ENCODE assay signal across 9 cellular contexts in the genomic region with DNA sequence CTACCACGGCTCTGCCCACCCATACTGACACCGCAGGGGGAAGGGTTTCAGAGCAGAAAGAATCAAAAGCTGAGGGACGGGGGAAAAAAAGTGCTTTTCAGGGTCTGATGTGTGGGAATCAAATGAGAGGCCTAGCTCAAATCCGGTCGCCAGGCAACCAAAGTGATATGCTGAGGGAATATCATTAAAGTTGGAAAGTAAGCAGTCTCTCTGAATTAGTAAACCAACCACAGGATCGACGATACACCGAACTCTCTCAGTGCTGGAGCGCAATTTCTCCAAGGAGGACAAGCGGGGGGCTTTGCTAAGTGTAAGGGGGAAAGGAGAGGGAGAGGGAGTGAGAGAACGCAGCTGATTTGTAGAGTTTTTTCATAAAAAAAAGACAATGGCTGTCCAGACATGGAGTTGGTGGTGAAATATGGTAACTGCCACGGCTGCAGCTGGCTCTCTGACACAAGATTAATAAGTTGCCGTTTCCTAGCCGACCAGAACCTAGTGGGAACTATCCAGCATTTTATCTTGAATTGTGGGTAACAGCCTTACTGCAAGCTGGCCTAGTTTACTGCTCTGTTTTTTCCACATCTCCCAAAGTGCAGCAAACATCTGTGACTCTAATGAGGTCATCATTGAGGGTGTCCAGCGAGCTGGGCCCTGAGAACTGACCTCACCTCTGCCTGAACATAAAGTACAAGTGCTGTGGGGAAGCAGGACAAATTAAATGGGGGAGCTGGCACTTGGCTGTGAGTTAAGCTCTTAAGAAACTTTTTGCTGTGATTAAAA.
DNase-seq lines count a peak whose midpoint lies in the region; TF ChIP-seq lines count a peak whose summit lies in the region.
"Had no signal": no experiment of that assay in that cellular context is flagged by ENCODE, and none has a peak within 500 bp of the region (broad histone marks: within the 10 kb centered on the region; RNA-seq: fewer than 3 reads in every experiment).

No MANE protein-coding gene starts in this region.

- H3K36me3 ChIP-seq in esophagus muscularis mucosa (no peaks in the 10 kb centered on the region), mesenchymal stem cell (ENCODE audit: control insufficient read depth in 1 of 2, insufficient read depth in 2 of 2, low read depth in 1 of 2, low read length in 2 of 2) (no peaks in the 10 kb centered on the region), trophoblast cell (ENCODE audit: control insufficient read depth in 1 of 2, insufficient read depth in 2 of 2, low read length in 2 of 2) (no peaks in the 10 kb centered on the region), H7 (replicated peaks; ENCODE audit: control insufficient read depth, insufficient read depth, low read length) (no peaks in the 10 kb centered on the region)

- H2BK120ac ChIP-seq in mesenchymal stem cell (ENCODE audit: low read depth, low read length) (no peak overlapping the region), trophoblast cell (ENCODE audit: insufficient read depth, low read length, poor library complexity) (no peak overlapping the region)

- H3K9ac ChIP-seq in mesenchymal stem cell (ENCODE audit: low read length), result peak overlapping the region; percentile 52
- no peak overlapping the region for H3K9ac ChIP-seq in trophoblast cell (ENCODE audit: low read length)

- 42% methylated on average over 15 of the region's 15 CpGs for WGBS in esophagus muscularis mucosa
- 78% methylated on average over 15 of the region's 15 CpGs for WGBS in mesenchymal stem cell
- WGBS in trophoblast cell (ENCODE audit: extremely low coverage, insufficient coverage, insufficient read length), result no CpG with 5 or more reads among the region's 15 CpGs

- H3K79me2 ChIP-seq in trophoblast cell (ENCODE audit: control insufficient read depth, insufficient read depth, low read length, poor library complexity), result no peaks in the 10 kb centered on the region

- no peak overlapping the region for H4K91ac ChIP-seq in mesenchymal stem cell (ENCODE audit: low read length)
- no peak overlapping the region for H4K91ac ChIP-seq in trophoblast cell (ENCODE audit: low read depth, low read length)

- H4K8ac ChIP-seq in mesenchymal stem cell (ENCODE audit: low read length) (no peak overlapping the region), trophoblast cell (ENCODE audit: low read depth, low read length) (no peak overlapping the region)

- TF ChIP-seq CTCF in esophagus muscularis mucosa (IDR thresholded peaks at IDR 0.05), result no peak

- H2BK12ac ChIP-seq in mesenchymal stem cell (ENCODE audit: low read length in 2 of 2), result no peak overlapping the region
- no peak overlapping the region for H2BK12ac ChIP-seq in trophoblast cell (ENCODE audit: low read length)

- no peak overlapping the region for H2BK15ac ChIP-seq in mesenchymal stem cell (ENCODE audit: low read depth, poor library complexity, severe bottlenecking)

- H3K4me1 ChIP-seq in esophagus muscularis mucosa (peaks cover 7 to 24% (median 17%) of the 10 kb centered on the region in 4 donors), mesenchymal stem cell (ENCODE audit: control insufficient read depth, insufficient read depth, low read depth, low read length) (peaks cover 3% of the 10 kb centered on the region), trophoblast cell (ENCODE audit: control insufficient read depth in 1 of 2, insufficient read depth in 2 of 2, low read length in 2 of 2) (no peaks in the 10 kb centered on the region)

- DNase-seq in esophagus muscularis mucosa (ENCODE audit: extremely low spot score), result no peak
- peak; percentile 24 for DNase-seq in mesenchymal stem cell
- peak; percentile 14 for DNase-seq in stromal cell of bone marrow (ENCODE audit: low read depth)
- DNase-seq in trophoblast cell, result no peak
- DNase-seq in activated CD4-positive, CD25-positive, alpha-beta regulatory T cell treated with anti-CD3 and anti-CD28 coated beads, Interleukin-2, amount 50 U/mL, for 72 hours, result no peak
- no peak for DNase-seq in NCI-H2029 treated with DMSO at 0.1 percent for 48 hours (lab: John Stamatoyannopoulos, UW)
- no peak for DNase-seq in H7
- DNase-seq: activated CD4-positive, alpha-beta memory T cell treated with anti-CD3 and anti-CD28 coated beads, Interleukin-2, amount 10 ng/mL, durations not matched to agents 7 days and 5 days had no signal

- H3K18ac ChIP-seq in mesenchymal stem cell (ENCODE audit: low read depth in 1 of 2, low read length in 2 of 2) (no peak overlapping the region), trophoblast cell (ENCODE audit: low read length) (no peak overlapping the region)

- H4K12ac ChIP-seq in trophoblast cell (ENCODE audit: low read depth, low read length), result no peak overlapping the region

- no peak overlapping the region for H3K4ac ChIP-seq in mesenchymal stem cell (ENCODE audit: low read depth in 1 of 2, low read length in 2 of 2)
- no peak overlapping the region for H3K4ac ChIP-seq in trophoblast cell (ENCODE audit: low read depth, low read length)

- no peaks in the 10 kb centered on the region for H3K9me3 ChIP-seq in esophagus muscularis mucosa
- H3K9me3 ChIP-seq in mesenchymal stem cell (ENCODE audit: control insufficient read depth, low read length), result no peaks in the 10 kb centered on the region
- no peaks in the 10 kb centered on the region for H3K9me3 ChIP-seq in trophoblast cell (ENCODE audit: insufficient read depth, low read depth, low read length)

- no peak overlapping the region for H2AFZ ChIP-seq in mesenchymal stem cell (ENCODE audit: low read depth, low read length)
- no peak overlapping the region for H2AFZ ChIP-seq in trophoblast cell (ENCODE audit: insufficient read depth, low read length, poor library complexity)

- H2AK5ac ChIP-seq in mesenchymal stem cell (ENCODE audit: low read length, severe bottlenecking) (no peak overlapping the region), trophoblast cell (ENCODE audit: low read length) (no peak overlapping the region)

- no peak for TF ChIP-seq POLR2A in esophagus muscularis mucosa (IDR thresholded peaks at IDR 0.05; ENCODE audit: low read depth)

- H3K23ac ChIP-seq in mesenchymal stem cell (ENCODE audit: low read length in 2 of 2) (no peak overlapping the region), trophoblast cell (ENCODE audit: low read length) (no peak overlapping the region)

- H3K4me3 ChIP-seq in esophagus muscularis mucosa, result no peak overlapping the region
- no peak overlapping the region for H3K4me3 ChIP-seq in mesenchymal stem cell (ENCODE audit: insufficient read depth in 1 of 2, low read depth in 1 of 2, low read length in 2 of 2)
- no peak overlapping the region for H3K4me3 ChIP-seq in trophoblast cell (ENCODE audit: low read depth, low read length)
- H3K4me3 ChIP-seq in H7 (ENCODE audit: insufficient read depth, low read depth, low read length), result no peak overlapping the region

- H3K27me3 ChIP-seq in esophagus muscularis mucosa, result no peaks in the 10 kb centered on the region
- no peaks in the 10 kb centered on the region for H3K27me3 ChIP-seq in mesenchymal stem cell (ENCODE audit: control insufficient read depth in 1 of 2, insufficient read depth in 1 of 2, low read length in 2 of 2)
- no peaks in the 10 kb centered on the region for H3K27me3 ChIP-seq in trophoblast cell (ENCODE audit: insufficient read depth, low read length)
- H3K27me3 ChIP-seq in H7 (ENCODE audit: control insufficient read depth, insufficient read depth, low read length), result no peaks in the 10 kb centered on the region

- no peak overlapping the region for H3K4me2 ChIP-seq in mesenchymal stem cell (ENCODE audit: low read length, poor library complexity, severe bottlenecking)
- no peak overlapping the region for H3K4me2 ChIP-seq in trophoblast cell (ENCODE audit: low read length)

- intact Hi-C loops in esophagus muscularis mucosa (cut with DNase I), result no loop called here

- H2BK5ac ChIP-seq in mesenchymal stem cell (ENCODE audit: low read depth, low read length, poor library complexity, severe bottlenecking), result no peak overlapping the region
- no peak overlapping the region for H2BK5ac ChIP-seq in trophoblast cell (ENCODE audit: low read depth, low read length, poor library complexity)

- H3K14ac ChIP-seq in mesenchymal stem cell (ENCODE audit: low read length in 2 of 2), result no peak overlapping the region
- H3K14ac ChIP-seq in trophoblast cell (ENCODE audit: low read length), result no peak overlapping the region

- TF ChIP-seq EP300 in esophagus muscularis mucosa (IDR thresholded peaks at IDR 0.05), result no peak

- H3K27ac ChIP-seq in esophagus muscularis mucosa (replicated peaks in 1 of 4), result peak overlapping the region; percentile 46 to 72 (median 62)
- H3K27ac ChIP-seq in mesenchymal stem cell (ENCODE audit: low read length, poor library complexity, severe bottlenecking), result peak overlapping the region; percentile 22
- no peak overlapping the region for H3K27ac ChIP-seq in trophoblast cell (ENCODE audit: low read depth, low read length)

- no peaks in the 10 kb centered on the region for H3K79me1 ChIP-seq in mesenchymal stem cell (replicated peaks; ENCODE audit: low read length, poor library complexity, severe bottlenecking)
- no peaks in the 10 kb centered on the region for H3K79me1 ChIP-seq in trophoblast cell (ENCODE audit: low read length)

TF ChIP-seq in PFSK-1, 5 proteins besides CTCF, POLR2A, EP300 and RAD21:
- no peak for TF ChIP-seq TAF1 (IDR thresholded peaks at IDR 0.05; ENCODE audit: borderline replicate concordance, insufficient read depth, low read length)
- TF ChIP-seq, protein P1, sequence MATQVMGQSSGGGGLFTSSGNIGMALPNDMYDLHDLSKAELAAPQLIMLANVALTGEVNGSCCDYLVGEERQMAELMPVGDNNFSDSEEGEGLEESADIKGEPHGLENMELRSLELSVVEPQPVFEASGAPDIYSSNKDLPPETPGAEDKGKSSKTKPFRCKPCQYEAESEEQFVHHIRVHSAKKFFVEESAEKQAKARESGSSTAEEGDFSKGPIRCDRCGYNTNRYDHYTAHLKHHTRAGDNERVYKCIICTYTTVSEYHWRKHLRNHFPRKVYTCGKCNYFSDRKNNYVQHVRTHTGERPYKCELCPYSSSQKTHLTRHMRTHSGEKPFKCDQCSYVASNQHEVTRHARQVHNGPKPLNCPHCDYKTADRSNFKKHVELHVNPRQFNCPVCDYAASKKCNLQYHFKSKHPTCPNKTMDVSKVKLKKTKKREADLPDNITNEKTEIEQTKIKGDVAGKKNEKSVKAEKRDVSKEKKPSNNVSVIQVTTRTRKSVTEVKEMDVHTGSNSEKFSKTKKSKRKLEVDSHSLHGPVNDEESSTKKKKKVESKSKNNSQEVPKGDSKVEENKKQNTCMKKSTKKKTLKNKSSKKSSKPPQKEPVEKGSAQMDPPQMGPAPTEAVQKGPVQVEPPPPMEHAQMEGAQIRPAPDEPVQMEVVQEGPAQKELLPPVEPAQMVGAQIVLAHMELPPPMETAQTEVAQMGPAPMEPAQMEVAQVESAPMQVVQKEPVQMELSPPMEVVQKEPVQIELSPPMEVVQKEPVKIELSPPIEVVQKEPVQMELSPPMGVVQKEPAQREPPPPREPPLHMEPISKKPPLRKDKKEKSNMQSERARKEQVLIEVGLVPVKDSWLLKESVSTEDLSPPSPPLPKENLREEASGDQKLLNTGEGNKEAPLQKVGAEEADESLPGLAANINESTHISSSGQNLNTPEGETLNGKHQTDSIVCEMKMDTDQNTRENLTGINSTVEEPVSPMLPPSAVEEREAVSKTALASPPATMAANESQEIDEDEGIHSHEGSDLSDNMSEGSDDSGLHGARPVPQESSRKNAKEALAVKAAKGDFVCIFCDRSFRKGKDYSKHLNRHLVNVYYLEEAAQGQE (IDR thresholded peaks at IDR 0.05; ENCODE audit: insufficient read depth in 1 of 2, low read depth in 2 of 2, low read length in 2 of 2), result peak; percentile 51 to 77; a peak in 2 of 4 replicates

Comparison
In these comparisons a context has a peak if more than half of its experiments do, and no peak if none do; other contexts are left out.
1. DNase-seq: peak in mesenchymal stem cell (single experiment) and stromal cell of bone marrow (single experiment); none in esophagus muscularis mucosa (single experiment), trophoblast cell (0 of 2), activated CD4-positive, CD25-positive, alpha-beta regulatory T cell treated with anti-CD3 and anti-CD28 coated beads, Interleukin-2, amount 50 U/mL, for 72 hours (single experiment), NCI-H2029 treated with DMSO at 0.1 percent for 48 hours (single experiment) and H7 (single experiment).